In the genomic region with DNA sequence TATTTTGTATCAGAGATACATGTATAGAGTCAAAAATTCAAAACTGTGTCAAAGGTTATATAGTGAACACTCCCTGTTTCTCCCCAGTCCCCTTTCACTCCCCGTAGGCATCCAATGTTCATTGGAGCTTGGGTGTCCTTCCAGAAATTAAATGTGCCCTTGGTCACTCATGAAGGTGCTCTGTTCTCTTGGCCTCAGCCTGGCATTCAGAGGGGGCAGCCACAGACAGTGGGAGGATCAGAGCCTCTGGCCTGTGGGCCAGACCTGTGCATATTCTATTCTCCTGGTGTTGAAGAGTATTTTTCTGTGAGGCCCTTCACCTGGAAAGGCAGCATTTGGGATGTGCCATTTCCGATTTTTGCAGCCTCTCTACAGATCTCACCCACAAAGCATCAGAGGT, we compare ENCODE assay signal across 1 cellular context.
TF ChIP-seq lines count a peak whose summit lies in the region.

No MANE protein-coding gene starts in this region.

TF ChIP-seq in IMR-90, 13 proteins besides CTCF, POLR2A, EP300 and RAD21:
- TF ChIP-seq MAZ (IDR thresholded peaks at IDR 0.05; ENCODE audit: borderline replicate concordance, low read depth, low read length) (no peak), MAFK (IDR thresholded peaks at IDR 0.05; ENCODE audit: low read depth, low read length) (no peak), RCOR1 (IDR thresholded peaks at IDR 0.05; ENCODE audit: insufficient replicate concordance, low read length) (no peak), FOS (IDR thresholded peaks at IDR 0.05; ENCODE audit: low read depth, low read length) (no peak), USF2 (IDR thresholded peaks at IDR 0.05; ENCODE audit: low read depth, low read length) (no peak)
TF ChIP-seq in IMR-90: peak in this region for 0.
